9 cellular contexts compared by ENCODE assay signal in the genomic region with DNA sequence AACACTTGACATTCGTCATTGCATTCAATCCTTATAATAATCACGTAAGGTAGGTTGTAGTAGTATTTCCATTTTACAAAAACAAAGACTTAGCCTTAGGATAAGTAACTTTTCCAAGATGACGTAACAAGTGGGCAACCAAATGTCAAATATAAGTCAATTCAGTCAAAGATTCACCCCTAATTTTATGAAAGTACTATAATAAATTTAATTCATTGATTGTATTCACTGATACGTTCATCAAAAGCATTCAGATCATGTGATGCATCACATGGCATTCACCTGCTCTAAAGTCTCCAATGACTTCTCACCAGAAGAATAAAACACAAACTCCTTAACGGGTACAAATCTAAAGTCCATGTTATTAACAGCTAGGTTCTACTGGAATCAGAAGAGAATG. TPM values are rescaled to one million over a fixed set of nuclear protein-coding genes. Genes with fewer than 3 reads are reported as not detected.
DNase-seq lines count a peak whose midpoint lies in the region; ATAC-seq and TF ChIP-seq lines count a peak whose summit lies in the region.
"Had no signal": no experiment of that assay in that cellular context is flagged by ENCODE, and none has a peak within 500 bp of the region (broad histone marks: within the 10 kb centered on the region; RNA-seq: fewer than 3 reads in every experiment).

No MANE protein-coding gene starts in this region.

- H3K4me3 ChIP-seq in neural progenitor cell = peak overlapping the region; percentile 96
- H3K4me3 ChIP-seq in coronary artery = no peak overlapping the region

- H3K4me1 ChIP-seq in neural progenitor cell = peaks cover 44% of the 10 kb centered on the region

- H4K20me1 ChIP-seq in neural progenitor cell (ENCODE audit: low read depth) = peaks cover 42% of the 10 kb centered on the region

- H3K36me3 Mint-ChIP-seq in activated CD4-positive, alpha-beta T cell treated with anti-CD3 and anti-CD28 coated beads for 36 hours (ENCODE audit: low read depth) = peaks cover 9% of the 10 kb centered on the region
- H3K36me3 Mint-ChIP-seq in activated T-helper 2 cell treated with anti-CD3 and anti-CD28 coated beads, Interferon-gamma antibody, Interleukin-2, Interleukin-4, amounts not matched to agents 10 μg/mL and 5 μg/mL and 100 μg/mL, durations not matched to agents 14 hours and 24 hours and 36 hours (ENCODE audit: low read depth) = peaks cover 10% of the 10 kb centered on the region
- peaks cover 2% of the 10 kb centered on the region for H3K36me3 Mint-ChIP-seq in neural progenitor cell

- H3K27me3 Mint-ChIP-seq in activated CD4-positive, alpha-beta T cell treated with anti-CD3 and anti-CD28 coated beads for 36 hours = no peaks in the 10 kb centered on the region
- H3K27me3 Mint-ChIP-seq in activated T-helper 2 cell treated with anti-CD3 and anti-CD28 coated beads, Interferon-gamma antibody, Interleukin-2, Interleukin-4, amounts not matched to agents 10 μg/mL and 5 μg/mL and 100 μg/mL, durations not matched to agents 14 hours and 24 hours and 36 hours (ENCODE audit: low read depth) = no peaks in the 10 kb centered on the region
- peaks cover 6% of the 10 kb centered on the region for H3K27me3 Mint-ChIP-seq in neural progenitor cell (ENCODE audit: insufficient read depth, low read depth)

- DNase-seq in activated CD4-positive, alpha-beta T cell treated with anti-CD3 and anti-CD28 coated beads for 36 hours = no peak
- DNase-seq in activated CD4-positive, alpha-beta T cell treated with anti-CD3 and anti-CD28 coated beads for 4 hours = no peak
- DNase-seq in activated T-helper 2 cell treated with anti-CD3 and anti-CD28 coated beads, Interferon-gamma antibody, Interleukin-2, Interleukin-4, amounts not matched to agents 10 μg/mL and 5 μg/mL and 100 μg/mL, durations not matched to agents 14 hours and 24 hours and 36 hours (ENCODE audit: low spot score) = no peak
- DNase-seq in neural progenitor cell (ENCODE audit: low spot score) (no peak), coronary artery (ENCODE audit: low spot score) (no peak)
- DNase-seq: NCI-H187 treated with DMSO at 0.1 percent for 48 hours had no signal

- no peak overlapping the region for H3K9ac ChIP-seq in neural progenitor cell

- H3K9me3 ChIP-seq in KOPT-K1 (ENCODE audit: insufficient read depth, low read length, poor library complexity, severe bottlenecking) = no peaks in the 10 kb centered on the region
- H3K9me3 ChIP-seq in neural progenitor cell (ENCODE audit: low read depth) = no peaks in the 10 kb centered on the region

- intact Hi-C loops in activated CD4-positive, alpha-beta T cell treated with anti-CD3 and anti-CD28 coated beads for 36 hours (cut with DNase I, micrococcal nuclease) = no loop called here
- intact Hi-C loops in activated T-helper 2 cell treated with anti-CD3 and anti-CD28 coated beads, Interferon-gamma antibody, Interleukin-2, Interleukin-4, amounts not matched to agents 10 μg/mL and 5 μg/mL and 100 μg/mL, durations not matched to agents 14 hours and 24 hours and 36 hours (cut with micrococcal nuclease) = loop anchor here (5.0 kb wide), 1 partner anchor 34 kb away; no protein-coding TSS in a partner anchor

- POLR2A ChIA-PET in activated CD4-positive, alpha-beta T cell treated with anti-CD3 and anti-CD28 coated beads for 36 hours (lab: Charles Lee) = no interaction called here

- H3K4me1 Mint-ChIP-seq in activated CD4-positive, alpha-beta T cell treated with anti-CD3 and anti-CD28 coated beads for 36 hours = peaks cover 25% of the 10 kb centered on the region
- H3K4me1 Mint-ChIP-seq in activated T-helper 2 cell treated with anti-CD3 and anti-CD28 coated beads, Interferon-gamma antibody, Interleukin-2, Interleukin-4, amounts not matched to agents 10 μg/mL and 5 μg/mL and 100 μg/mL, durations not matched to agents 14 hours and 24 hours and 36 hours (ENCODE audit: low read depth) = peaks cover 39% of the 10 kb centered on the region
- H3K4me1 Mint-ChIP-seq in neural progenitor cell = peaks cover 35% of the 10 kb centered on the region

- no peaks in the 10 kb centered on the region; the same call in 1 of the 2 replicates for H3K36me3 ChIP-seq in KOPT-K1 (ENCODE audit: insufficient read depth, low read length)
- no peaks in the 10 kb centered on the region for H3K36me3 ChIP-seq in neural progenitor cell

- peaks cover 24% of the 10 kb centered on the region for H3F3A ChIP-seq in neural progenitor cell (ENCODE audit: low read depth)

- peak overlapping the region; percentile 85 for H3K27ac ChIP-seq in KOPT-K1 (ENCODE audit: low read depth, low read length, poor library complexity, severe bottlenecking)
- H3K27ac ChIP-seq in neural progenitor cell = no peak overlapping the region
- no peak overlapping the region for H3K27ac ChIP-seq in coronary artery

- no peak overlapping the region for H3K27ac Mint-ChIP-seq in activated CD4-positive, alpha-beta T cell treated with anti-CD3 and anti-CD28 coated beads for 36 hours
- peak overlapping the region; percentile 81 for H3K27ac Mint-ChIP-seq in activated T-helper 2 cell treated with anti-CD3 and anti-CD28 coated beads, Interferon-gamma antibody, Interleukin-2, Interleukin-4, amounts not matched to agents 10 μg/mL and 5 μg/mL and 100 μg/mL, durations not matched to agents 14 hours and 24 hours and 36 hours
- no peak overlapping the region for H3K27ac Mint-ChIP-seq in neural progenitor cell

- H3K4me3 Mint-ChIP-seq in activated CD4-positive, alpha-beta T cell treated with anti-CD3 and anti-CD28 coated beads for 36 hours = peak overlapping the region; percentile 98
- peak overlapping the region; percentile 98 for H3K4me3 Mint-ChIP-seq in activated T-helper 2 cell treated with anti-CD3 and anti-CD28 coated beads, Interferon-gamma antibody, Interleukin-2, Interleukin-4, amounts not matched to agents 10 μg/mL and 5 μg/mL and 100 μg/mL, durations not matched to agents 14 hours and 24 hours and 36 hours (ENCODE audit: low read depth)
- H3K4me3 Mint-ChIP-seq in neural progenitor cell = peak overlapping the region; percentile 99

- H2AFZ ChIP-seq in neural progenitor cell (replicated peaks) = no peak overlapping the region

- ATAC-seq in activated CD4-positive, alpha-beta T cell treated with anti-CD3 and anti-CD28 coated beads for 36 hours = no peak
- ATAC-seq in GM18861 (IDR thresholded peaks at IDR 0.05; ENCODE audit: unreplicated experiment) (no peak), esophagus mucosa (no peak)

- H3K9me3 Mint-ChIP-seq in activated CD4-positive, alpha-beta T cell treated with anti-CD3 and anti-CD28 coated beads for 36 hours (ENCODE audit: low read depth) = no peaks in the 10 kb centered on the region
- no peaks in the 10 kb centered on the region for H3K9me3 Mint-ChIP-seq in activated T-helper 2 cell treated with anti-CD3 and anti-CD28 coated beads, Interferon-gamma antibody, Interleukin-2, Interleukin-4, amounts not matched to agents 10 μg/mL and 5 μg/mL and 100 μg/mL, durations not matched to agents 14 hours and 24 hours and 36 hours
- no peaks in the 10 kb centered on the region for H3K9me3 Mint-ChIP-seq in neural progenitor cell

- H3K4me2 ChIP-seq in neural progenitor cell = peak overlapping the region; percentile 78

- TF ChIP-seq CTCF in neural progenitor cell (IDR thresholded peaks at IDR 0.05) (no peak), coronary artery (IDR thresholded peaks at IDR 0.05) (no peak)

- H3K79me2 ChIP-seq in neural progenitor cell (ENCODE audit: low read depth) = peaks cover 94% of the 10 kb centered on the region

- no peaks in the 10 kb centered on the region for H3K27me3 ChIP-seq in neural progenitor cell

- CTCF ChIA-PET in activated CD4-positive, alpha-beta T cell treated with anti-CD3 and anti-CD28 coated beads for 36 hours (lab: Charles Lee) = no interaction called here

RNA-seq across cellular contexts. Expression of a gene that starts 2.1 kb away (rescaled TPM):
- 10 to 100 TPM; 26.4 to 28.9 TPM for total RNA-seq in activated CD4-positive, alpha-beta T cell treated with anti-CD3 and anti-CD28 coated beads for 36 hours
- 18.0 and 19.1 TPM in 2 replicates for total RNA-seq in activated T-helper 2 cell treated with anti-CD3 and anti-CD28 coated beads, Interferon-gamma antibody, Interleukin-2, Interleukin-4, amounts not matched to agents 10 μg/mL and 5 μg/mL and 100 μg/mL, durations not matched to agents 14 hours and 24 hours and 36 hours
- 59.8 and 84.5 TPM in 2 replicates for total RNA-seq in neural progenitor cell (ENCODE audit: low replicate concordance)
- total RNA-seq in esophagus mucosa = 5.4 TPM

RNA-seq across cellular contexts. Expression of a gene that starts 2.3 kb away (rescaled TPM):
- 10 to 100 TPM; 13.0 to 16.0 TPM for total RNA-seq in activated CD4-positive, alpha-beta T cell treated with anti-CD3 and anti-CD28 coated beads for 36 hours
- total RNA-seq in activated T-helper 2 cell treated with anti-CD3 and anti-CD28 coated beads, Interferon-gamma antibody, Interleukin-2, Interleukin-4, amounts not matched to agents 10 μg/mL and 5 μg/mL and 100 μg/mL, durations not matched to agents 14 hours and 24 hours and 36 hours = 15.3 and 17.4 TPM in 2 replicates
- total RNA-seq in neural progenitor cell (ENCODE audit: low replicate concordance) = 21.1 and 27.9 TPM in 2 replicates
- 9.5 TPM for total RNA-seq in esophagus mucosa
